ENCODE assay signal across 1 cellular context in genomic region chr10:123323884-123324283, GRCh38.
TF ChIP-seq lines count a peak whose summit lies in the region.

No MANE protein-coding gene starts in this region.

TF ChIP-seq in GM12878, 131 proteins besides CTCF, POLR2A, EP300 and RAD21 (continued from another document and continues in another):
- TF ChIP-seq MEF2B (IDR thresholded peaks at IDR 0.05; ENCODE audit: partially characterized antibody, poor library complexity, severe bottlenecking), result no peak
- TF ChIP-seq MEF2A (IDR thresholded peaks at IDR 0.05; ENCODE audit: insufficient read depth, low read depth, low read length), result no peak
- TF ChIP-seq USF1 (IDR thresholded peaks at IDR 0.05; ENCODE audit: borderline replicate concordance, extremely low read length, insufficient read depth, low read depth, low read length), result no peak
- TF ChIP-seq SMAD5 (IDR thresholded peaks at IDR 0.05; ENCODE audit: low read depth), result no peak
- no peak for TF ChIP-seq SMARCA5 (IDR thresholded peaks at IDR 0.05)
- TF ChIP-seq E2F4 (IDR thresholded peaks at IDR 0.05; ENCODE audit: low read depth, low read length), result no peak
- TF ChIP-seq JUND (IDR thresholded peaks at IDR 0.05; ENCODE audit: low read depth, low read length), result no peak
- TF ChIP-seq BRCA1 (IDR thresholded peaks at IDR 0.05; ENCODE audit: low read depth, low read length), result no peak
- no peak for TF ChIP-seq POLR2AphosphoS2 (IDR thresholded peaks at IDR 0.05; ENCODE audit: low read depth, low read length)
- TF ChIP-seq ASH2L (IDR thresholded peaks at IDR 0.05; ENCODE audit: borderline replicate concordance, low read depth), result no peak
- TF ChIP-seq TBL1XR1 (IDR thresholded peaks at IDR 0.05; ENCODE audit: low read depth, low read length), result no peak
- TF ChIP-seq PAX5 (IDR thresholded peaks at IDR 0.05; ENCODE audit: borderline replicate concordance, low read depth, low read length), result no peak
- TF ChIP-seq NBN (IDR thresholded peaks at IDR 0.05), result no peak
- TF ChIP-seq TCF7 (IDR thresholded peaks at IDR 0.05; ENCODE audit: borderline replicate concordance), result no peak
- TF ChIP-seq NR2C1 (IDR thresholded peaks at IDR 0.05), result no peak
- no peak for TF ChIP-seq ZNF384 (IDR thresholded peaks at IDR 0.05; ENCODE audit: borderline replicate concordance, low read depth, low read length)
- no peak for TF ChIP-seq POLR2AphosphoS5 (IDR thresholded peaks at IDR 0.05; ENCODE audit: low read length)
- TF ChIP-seq ZBED1 (IDR thresholded peaks at IDR 0.05; ENCODE audit: borderline replicate concordance), result no peak
- TF ChIP-seq ZZZ3 (IDR thresholded peaks at IDR 0.05; ENCODE audit: control insufficient read depth, insufficient read length, low read depth), result no peak
- no peak for TF ChIP-seq ELK1 (IDR thresholded peaks at IDR 0.05; ENCODE audit: low read depth, low read length)
- no peak for TF ChIP-seq E2F8 (IDR thresholded peaks at IDR 0.05; ENCODE audit: low read depth, partially characterized antibody)
- no peak for TF ChIP-seq ZSCAN29 (IDR thresholded peaks at IDR 0.05)
- TF ChIP-seq JUNB (IDR thresholded peaks at IDR 0.05), result peak; percentile 73
- no peak for TF ChIP-seq TCF3 (IDR thresholded peaks at IDR 0.05; ENCODE audit: borderline replicate concordance, insufficient read depth, low read depth, low read length)
- no peak for TF ChIP-seq HDAC6 (IDR thresholded peaks at IDR 0.05; ENCODE audit: unreplicated experiment)
- TF ChIP-seq, protein P1, sequence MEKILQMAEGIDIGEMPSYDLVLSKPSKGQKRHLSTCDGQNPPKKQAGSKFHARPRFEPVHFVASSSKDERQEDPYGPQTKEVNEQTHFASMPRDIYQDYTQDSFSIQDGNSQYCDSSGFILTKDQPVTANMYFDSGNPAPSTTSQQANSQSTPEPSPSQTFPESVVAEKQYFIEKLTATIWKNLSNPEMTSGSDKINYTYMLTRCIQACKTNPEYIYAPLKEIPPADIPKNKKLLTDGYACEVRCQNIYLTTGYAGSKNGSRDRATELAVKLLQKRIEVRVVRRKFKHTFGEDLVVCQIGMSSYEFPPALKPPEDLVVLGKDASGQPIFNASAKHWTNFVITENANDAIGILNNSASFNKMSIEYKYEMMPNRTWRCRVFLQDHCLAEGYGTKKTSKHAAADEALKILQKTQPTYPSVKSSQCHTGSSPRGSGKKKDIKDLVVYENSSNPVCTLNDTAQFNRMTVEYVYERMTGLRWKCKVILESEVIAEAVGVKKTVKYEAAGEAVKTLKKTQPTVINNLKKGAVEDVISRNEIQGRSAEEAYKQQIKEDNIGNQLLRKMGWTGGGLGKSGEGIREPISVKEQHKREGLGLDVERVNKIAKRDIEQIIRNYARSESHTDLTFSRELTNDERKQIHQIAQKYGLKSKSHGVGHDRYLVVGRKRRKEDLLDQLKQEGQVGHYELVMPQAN (conservative IDR thresholded peaks at IDR 0.05), result no peak
- no peak for TF ChIP-seq STAT3 (IDR thresholded peaks at IDR 0.05; ENCODE audit: low read depth, low read length)
- TF ChIP-seq RBBP5 (conservative IDR thresholded peaks at IDR 0.05), result no peak
- TF ChIP-seq MXI1 (IDR thresholded peaks at IDR 0.05; ENCODE audit: low read depth, low read length), result no peak
- no peak; a peak in 1 of 4 replicates for TF ChIP-seq BHLHE40 (IDR thresholded peaks at IDR 0.05; ENCODE audit: borderline replicate concordance in 1 of 2, low read depth in 2 of 2, low read length in 1 of 2)
- TF ChIP-seq POU2F2 (IDR thresholded peaks at IDR 0.05; ENCODE audit: borderline replicate concordance, low read depth, low read length), result no peak
- TF ChIP-seq CREM (IDR thresholded peaks at IDR 0.05; ENCODE audit: low read depth), result peak; percentile 85
- peak; percentile 52; the same call in 1 of the 2 replicates for TF ChIP-seq EED (IDR thresholded peaks at IDR 0.05; ENCODE audit: low read depth)
- TF ChIP-seq IRF4 (IDR thresholded peaks at IDR 0.05; ENCODE audit: low read depth, low read length), result peak; percentile 35; the same call in 1 of the 2 replicates
- no peak for TF ChIP-seq SMC3 (IDR thresholded peaks at IDR 0.05; ENCODE audit: borderline replicate concordance, low read length)
- no peak for TF ChIP-seq CBFB (IDR thresholded peaks at IDR 0.05; ENCODE audit: low read depth)
- TF ChIP-seq RAD51 (IDR thresholded peaks at IDR 0.05), result no peak
- TF ChIP-seq RB1 (IDR thresholded peaks at IDR 0.05; ENCODE audit: borderline replicate concordance), result no peak
- no peak for TF ChIP-seq GATAD2B (conservative IDR thresholded peaks at IDR 0.05; ENCODE audit: low read depth)
- no peak for TF ChIP-seq HDAC2 (IDR thresholded peaks at IDR 0.05)
- TF ChIP-seq IKZF2 (IDR thresholded peaks at IDR 0.05), result peak in 1 of 2 experiments; percentile 30; a peak in 1 of 4 replicates
- no peak for TF ChIP-seq RELA (IDR thresholded peaks at IDR 0.05; ENCODE audit: borderline replicate concordance, partially characterized antibody)
- TF ChIP-seq BCL11A (IDR thresholded peaks at IDR 0.05; ENCODE audit: low read depth, low read length), result peak; percentile 60; the same call in 1 of the 2 replicates
- no peak for TF ChIP-seq RCOR1 (conservative IDR thresholded peaks at IDR 0.05; ENCODE audit: low read depth, low read length)
- no peak for TF ChIP-seq HSF1 (IDR thresholded peaks at IDR 0.05; ENCODE audit: low read depth, low read length)
- no peak for TF ChIP-seq TCF12 (IDR thresholded peaks at IDR 0.05; ENCODE audit: low read depth, low read length)
- no peak for TF ChIP-seq NR2C2 (IDR thresholded peaks at IDR 0.05; ENCODE audit: borderline replicate concordance, control insufficient read depth, insufficient read length, low read depth)
- no peak for TF ChIP-seq ZNF592 (IDR thresholded peaks at IDR 0.05)
- TF ChIP-seq BCL3 (IDR thresholded peaks at IDR 0.05; ENCODE audit: borderline replicate concordance, insufficient read depth, low read depth, low read length, poor library complexity, severe bottlenecking), result no peak
- TF ChIP-seq ZBTB33 (IDR thresholded peaks at IDR 0.05), result no peak
- TF ChIP-seq, protein P2, sequence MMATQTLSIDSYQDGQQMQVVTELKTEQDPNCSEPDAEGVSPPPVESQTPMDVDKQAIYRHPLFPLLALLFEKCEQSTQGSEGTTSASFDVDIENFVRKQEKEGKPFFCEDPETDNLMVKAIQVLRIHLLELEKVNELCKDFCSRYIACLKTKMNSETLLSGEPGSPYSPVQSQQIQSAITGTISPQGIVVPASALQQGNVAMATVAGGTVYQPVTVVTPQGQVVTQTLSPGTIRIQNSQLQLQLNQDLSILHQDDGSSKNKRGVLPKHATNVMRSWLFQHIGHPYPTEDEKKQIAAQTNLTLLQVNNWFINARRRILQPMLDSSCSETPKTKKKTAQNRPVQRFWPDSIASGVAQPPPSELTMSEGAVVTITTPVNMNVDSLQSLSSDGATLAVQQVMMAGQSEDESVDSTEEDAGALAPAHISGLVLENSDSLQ (IDR thresholded peaks at IDR 0.05), result no peak
